In genomic region chr2:53093355-53093754, GRCh38 we compare ENCODE assay signal across 9 cellular contexts.
"Had no signal": no experiment of that assay in that cellular context is flagged by ENCODE, and none has a peak within 500 bp of the region (broad histone marks: within the 10 kb centered on the region; RNA-seq: fewer than 3 reads in every experiment).

No MANE protein-coding gene starts in this region.

- H3K4me3 ChIP-seq: GM23248, HAP-1 had no signal

- H3K27me3 Mint-ChIP-seq: IgD-negative memory B cell had no signal

- H3K27ac Mint-ChIP-seq: HFFc6, IgD-negative memory B cell had no signal

- H3K9me3 Mint-ChIP-seq: HFFc6 had no signal

- H3K9ac ChIP-seq: GM23248 had no signal

- H3K36me3 ChIP-seq: HAP-1 had no signal

- DNase-seq: GM23248, GOT3, H7, HFFc6, KG1 had no signal

- H3K27ac ChIP-seq: GM23248, HL-60 had no signal

- H2AFZ ChIP-seq: GM23248 had no signal

- H3K4me1 Mint-ChIP-seq: IgD-negative memory B cell had no signal

- H3K4me1 ChIP-seq: HAP-1 had no signal

- ATAC-seq: HCT116 had no signal

- H3K4me3 Mint-ChIP-seq: HFFc6, IgD-negative memory B cell had no signal

- H3K9me3 ChIP-seq: HAP-1 had no signal
